Comparison of ENCODE assay signal across 15 cellular contexts in genomic region chr3:52507359-52507758, GRCh38. TPM values are rescaled to one million over a fixed set of nuclear protein-coding genes. Genes with fewer than 3 reads are reported as not detected.
DNase-seq lines count a peak whose midpoint lies in the region; ATAC-seq and TF ChIP-seq lines count a peak whose summit lies in the region.
"Had no signal": no experiment of that assay in that cellular context is flagged by ENCODE, and none has a peak within 500 bp of the region (broad histone marks: within the 10 kb centered on the region; RNA-seq: fewer than 3 reads in every experiment).

No MANE protein-coding gene starts in this region.

- no peaks in the 10 kb centered on the region for H3K36me3 ChIP-seq in breast epithelium
- H3K36me3 ChIP-seq in upper lobe of right lung = no peaks in the 10 kb centered on the region

- H3K4me1 ChIP-seq in breast epithelium = no peaks in the 10 kb centered on the region
- no peaks in the 10 kb centered on the region for H3K4me1 ChIP-seq in upper lobe of right lung
- H3K4me1 ChIP-seq: upper lobe of left lung had no signal

- POLR2A ChIA-PET in MCF 10A (lab: Yijun Ruan, JAX) = no interaction called here

- H3K4me1 Mint-ChIP-seq in MCF 10A (ENCODE audit: insufficient read depth, unreplicated experiment) = peaks cover 7% of the 10 kb centered on the region
- no peaks in the 10 kb centered on the region for H3K4me1 Mint-ChIP-seq in stimulated activated memory B cell treated with anti-CD40 and anti-IgM and Interleukin-4, amounts not matched to agents 10 μg/mL and 1 μg/mL and 100 μg/mL, for 72 hours
- H3K4me1 Mint-ChIP-seq: activated naive CD4-positive, alpha-beta T cell treated with anti-CD3 and anti-CD28 coated beads, Interleukin-2, amount 50 U/mL, for 24 hours; naive thymus-derived CD8-positive, alpha-beta T cell had no signal

- no peak overlapping the region for H3K27ac ChIP-seq in breast epithelium
- no peak overlapping the region for H3K27ac ChIP-seq in upper lobe of right lung
- H3K27ac ChIP-seq: upper lobe of left lung had no signal

- intact Hi-C loops in MCF 10A (cut with micrococcal nuclease) = no loop called here
- intact Hi-C loops in breast epithelium (cut with DNase I; ENCODE audit: low total_unique reads) = no loop called here
- intact Hi-C loops in upper lobe of right lung (cut with DNase I) = no loop called here

- TF ChIP-seq POLR2A in breast epithelium (IDR thresholded peaks at IDR 0.05) = no peak

- H3K4me3 Mint-ChIP-seq in MCF 10A (ENCODE audit: unreplicated experiment) = peak overlapping the region; percentile 31
- no peak overlapping the region for H3K4me3 Mint-ChIP-seq in stimulated activated memory B cell treated with anti-CD40 and anti-IgM and Interleukin-4, amounts not matched to agents 10 μg/mL and 1 μg/mL and 100 μg/mL, for 72 hours
- H3K4me3 Mint-ChIP-seq: activated naive CD4-positive, alpha-beta T cell treated with anti-CD3 and anti-CD28 coated beads, Interleukin-2, amount 50 U/mL, for 24 hours; naive thymus-derived CD8-positive, alpha-beta T cell had no signal

- no peaks in the 10 kb centered on the region for H3K36me3 Mint-ChIP-seq in MCF 10A (ENCODE audit: insufficient read depth, unreplicated experiment)
- H3K36me3 Mint-ChIP-seq in stimulated activated memory B cell treated with anti-CD40 and anti-IgM and Interleukin-4, amounts not matched to agents 10 μg/mL and 1 μg/mL and 100 μg/mL, for 72 hours = no peaks in the 10 kb centered on the region
- H3K36me3 Mint-ChIP-seq: activated naive CD4-positive, alpha-beta T cell treated with anti-CD3 and anti-CD28 coated beads, Interleukin-2, amount 50 U/mL, for 24 hours; naive thymus-derived CD8-positive, alpha-beta T cell had no signal

- TF ChIP-seq CTCF in MCF 10A (IDR thresholded peaks at IDR 0.05; ENCODE audit: unreplicated experiment) (no peak), breast epithelium (IDR thresholded peaks at IDR 0.05) (no peak), upper lobe of right lung (IDR thresholded peaks at IDR 0.05) (no peak)

- ATAC-seq in upper lobe of right lung = peak; percentile 18
- no peak for ATAC-seq in stimulated activated memory B cell treated with anti-CD40 and anti-IgM and Interleukin-4, amounts not matched to agents 10 μg/mL and 1 μg/mL and 100 μg/mL, for 72 hours
- ATAC-seq: naive thymus-derived CD8-positive, alpha-beta T cell had no signal

- BruUV-seq in MCF 10A (replicated peaks; lab: Mats Ljungman, UMichigan) = no TSS peak

- H3K4me3 ChIP-seq in breast epithelium (no peak overlapping the region), upper lobe of right lung (no peak overlapping the region)
- H3K4me3 ChIP-seq: upper lobe of left lung had no signal

- H3K27me3 ChIP-seq in breast epithelium = no peaks in the 10 kb centered on the region
- no peaks in the 10 kb centered on the region for H3K27me3 ChIP-seq in upper lobe of right lung
- H3K27me3 ChIP-seq: upper lobe of left lung had no signal

- H3K9me3 ChIP-seq in breast epithelium = no peaks in the 10 kb centered on the region
- H3K9me3 ChIP-seq in upper lobe of right lung = no peaks in the 10 kb centered on the region
- H3K9me3 ChIP-seq: upper lobe of left lung had no signal

- H3K27ac Mint-ChIP-seq in MCF 10A (ENCODE audit: low read depth, unreplicated experiment) = no peak overlapping the region
- H3K27ac Mint-ChIP-seq in stimulated activated memory B cell treated with anti-CD40 and anti-IgM and Interleukin-4, amounts not matched to agents 10 μg/mL and 1 μg/mL and 100 μg/mL, for 72 hours = no peak overlapping the region
- H3K27ac Mint-ChIP-seq: activated naive CD4-positive, alpha-beta T cell treated with anti-CD3 and anti-CD28 coated beads, Interleukin-2, amount 50 U/mL, for 24 hours; naive thymus-derived CD8-positive, alpha-beta T cell had no signal

- CTCF ChIA-PET in MCF 10A (lab: Yijun Ruan, JAX) = interaction anchor here (0.7 kb wide), 1 partner anchor 371 kb away, joined by 3 read pairs; no protein-coding TSS in a partner anchor

- peak; percentile 79 for DNase-seq in MCF 10A (ENCODE audit: unreplicated experiment)
- DNase-seq in breast epithelium (ENCODE audit: low spot score in 2 of 2) = no peak
- DNase-seq in T1000 (lab: John Stamatoyannopoulos, UW) = peak; percentile 55
- peak; percentile 39 for DNase-seq in fibroblast of the conjunctiva (ENCODE audit: low read depth)
- DNase-seq in upper lobe of right lung = no peak
- no peak for DNase-seq in NCI-H526 treated with DMSO at 0.1 percent for 48 hours (lab: John Stamatoyannopoulos, UW)
- no peak for DNase-seq in SKM-1 (lab: John Stamatoyannopoulos, UW; ENCODE audit: unreplicated experiment)
- DNase-seq: DMS79; Karpas-422; kidney; naive thymus-derived CD8-positive, alpha-beta T cell had no signal

- H3K9me3 Mint-ChIP-seq in MCF 10A (ENCODE audit: unreplicated experiment) = no peaks in the 10 kb centered on the region
- H3K9me3 Mint-ChIP-seq in stimulated activated memory B cell treated with anti-CD40 and anti-IgM and Interleukin-4, amounts not matched to agents 10 μg/mL and 1 μg/mL and 100 μg/mL, for 72 hours = no peaks in the 10 kb centered on the region
- H3K9me3 Mint-ChIP-seq: activated naive CD4-positive, alpha-beta T cell treated with anti-CD3 and anti-CD28 coated beads, Interleukin-2, amount 50 U/mL, for 24 hours; naive thymus-derived CD8-positive, alpha-beta T cell had no signal

- H3K27me3 Mint-ChIP-seq in MCF 10A (ENCODE audit: insufficient read depth, unreplicated experiment) = no peaks in the 10 kb centered on the region
- peaks cover 22% of the 10 kb centered on the region for H3K27me3 Mint-ChIP-seq in stimulated activated memory B cell treated with anti-CD40 and anti-IgM and Interleukin-4, amounts not matched to agents 10 μg/mL and 1 μg/mL and 100 μg/mL, for 72 hours
- H3K27me3 Mint-ChIP-seq: activated naive CD4-positive, alpha-beta T cell treated with anti-CD3 and anti-CD28 coated beads, Interleukin-2, amount 50 U/mL, for 24 hours; naive thymus-derived CD8-positive, alpha-beta T cell had no signal

RNA-seq across cellular contexts. Expression of gene STAB1, which starts 12.2 kb away (rescaled TPM):
- not detected in 2 replicates for total RNA-seq in MCF 10A (2022)
- 100 to 1,000 TPM in 1 of 3 donors, 10 to 100 TPM in 2; 47.7 to 149 (median 55.4) TPM for total RNA-seq in breast epithelium
- total RNA-seq in upper lobe of right lung = 152 TPM

RNA-seq across cellular contexts. Expression of gene NT5DC2, which starts 26.3 kb away (rescaled TPM):
- total RNA-seq in MCF 10A (2022) = 28.9 and 36.9 TPM in 2 replicates
- 10 to 100 TPM; 26.5 to 35.7 (median 28.6) TPM for total RNA-seq in breast epithelium
- total RNA-seq in upper lobe of right lung = 39.7 TPM

RNA-seq across cellular contexts. Expression of gene UQCC5, which starts 29.0 kb away (rescaled TPM):
- total RNA-seq in MCF 10A (2022) (22.6 and 25.9 TPM in 2 replicates), breast epithelium (10 to 100 TPM in 1 of 3 donors, 1 to 10 TPM in 2; 1.3 to 14.1 (median 1.8) TPM), upper lobe of right lung (16.6 TPM)

RNA-seq across cellular contexts. Expression of gene NISCH, which starts 52.0 kb away (rescaled TPM):
- total RNA-seq in MCF 10A (2022) = 60.5 and 69.7 TPM in 2 replicates
- total RNA-seq in breast epithelium = 100 to 1,000 TPM in 2 of 3 donors, 10 to 100 TPM in 1; 67.7 to 119 (median 108) TPM
- total RNA-seq in upper lobe of right lung = 94.6 TPM

RNA-seq across cellular contexts. Expression of gene TNNC1, which starts 53.5 kb away (rescaled TPM):
- total RNA-seq in MCF 10A (2022) (0.61 TPM in 2 replicates), breast epithelium (1 to 10 TPM in 2 of 3 donors, not detected in 1; 3.7 to 4.2 TPM), upper lobe of right lung (88.9 TPM)
- total RNA-seq: A673 had no signal

Comparison
In these comparisons a context has a peak if more than half of its experiments do, and no peak if none do; other contexts are left out.
1. DNase-seq: peak in MCF 10A (single experiment), T1000 (single experiment) and fibroblast of the conjunctiva (single experiment); none in breast epithelium (0 of 2), upper lobe of right lung (single experiment), NCI-H526 treated with DMSO at 0.1 percent for 48 hours (single experiment) and SKM-1 (single experiment).
2. RNA of gene STAB1, which starts 12.2 kb away (total RNA-seq): 152 TPM in upper lobe of right lung (single experiment) and 47.7 to 149 TPM in breast epithelium; not detected in MCF 10A; every median in the first group is over 10 times any median in the second.